ENCODE assay signal across 28 cellular contexts in the genomic region with DNA sequence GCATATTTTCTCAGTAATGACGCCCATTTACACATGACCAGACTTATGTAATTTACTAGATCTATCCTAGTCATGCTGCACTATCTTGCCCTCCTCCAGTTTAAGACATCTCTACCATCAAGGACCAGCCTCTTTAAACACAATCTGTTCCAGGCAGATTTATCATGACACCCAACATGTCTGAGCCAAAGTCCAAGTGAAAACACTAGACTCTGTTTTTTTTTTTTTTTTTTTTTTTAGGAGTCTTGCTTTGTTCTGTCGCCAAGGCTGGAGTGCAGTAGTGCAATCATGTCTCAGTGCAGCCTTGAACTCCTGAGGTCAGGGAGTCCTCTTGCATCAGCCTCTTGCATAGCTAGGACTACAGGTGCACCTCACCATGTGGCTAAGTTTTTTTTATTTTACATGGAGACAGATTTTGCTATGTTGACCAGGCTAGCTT.
A peak's percentile ranks its signal among the peaks of the same experiment; 100 is the strongest.
DNase-seq lines count a peak whose midpoint lies in the region; ATAC-seq, FAIRE-seq and TF ChIP-seq lines count a peak whose summit lies in the region.
"Had no signal": no experiment of that assay in that cellular context is flagged by ENCODE, and none has a peak within 500 bp of the region (broad histone marks: within the 10 kb centered on the region; RNA-seq: fewer than 3 reads in every experiment).

No MANE protein-coding gene starts in this region.

- DNase-seq in DMS79 (lab: John Stamatoyannopoulos, UW) (peak; percentile 7), DMS79 treated with DMSO at 0.1 percent for 48 hours (lab: John Stamatoyannopoulos, UW) (no peak), body of pancreas (peak in 1 of 4 donors; percentile 13), right lobe of liver (peak; percentile 23 to 72 (median 69)), small intestine (peak; percentile 67), T-helper 1 cell (no peak), heart left ventricle (no peak), NCI-H146 (lab: John Stamatoyannopoulos, UW) (no peak)
- DNase-seq: activated CD4-positive, alpha-beta T cell treated with anti-CD3 and anti-CD28 coated beads for 4 hours; activated CD8-positive, alpha-beta memory T cell treated with anti-CD3 and anti-CD28 coated beads for 24 hours; activated gamma-delta T cell treated with Interleukin-2 at 50 U/mL for 16 hours; activated T-cell treated with anti-CD3 and anti-CD28 coated beads, Interleukin-2, amount 50 U/mL, for 24 hours; AML-193; CD4-positive, alpha-beta T cell; foreskin keratinocyte; heart right ventricle; KBM-7; MM.1S; nucleus accumbens; retina; stimulated activated CD4-positive, alpha-beta T cell treated with anti-CD3 and anti-CD28 coated beads, Interleukin-1b, Interleukin-23, amount 100 ng/mL, for 48 hours; stimulated activated CD8-positive, alpha-beta memory T cell treated with anti-CD3 and anti-CD28 coated beads, Interleukin-4, amount 100 ng/mL, for 48 hours; T-helper 2 cell; tibial artery had no signal

- H3K9me3 ChIP-seq in body of pancreas (no peaks in the 10 kb centered on the region), right lobe of liver (no peaks in the 10 kb centered on the region), small intestine (ENCODE audit: control insufficient read depth, low read depth) (no peaks in the 10 kb centered on the region), heart left ventricle (no peaks in the 10 kb centered on the region)
- H3K9me3 ChIP-seq: heart right ventricle, tibial artery had no signal

- H3K4me1 ChIP-seq in body of pancreas: peaks cover 30% of the 10 kb centered on the region
- peaks cover 0 to 64% (median 19%) of the 10 kb centered on the region in 4 donors for H3K4me1 ChIP-seq in right lobe of liver
- H3K4me1 ChIP-seq in small intestine (ENCODE audit: control insufficient read depth in 2 of 2, insufficient read depth in 1 of 2, low read depth in 1 of 2, low read length in 1 of 2): peaks cover 0 to 7% of the 10 kb centered on the region in 2 donors
- H3K4me1 ChIP-seq in heart left ventricle: no peaks in the 10 kb centered on the region
- H3K4me1 ChIP-seq: heart right ventricle, tibial artery had no signal

- TF ChIP-seq POLR2A in body of pancreas (IDR thresholded peaks at IDR 0.05) (no peak), right lobe of liver (IDR thresholded peaks at IDR 0.05) (no peak), heart left ventricle (IDR thresholded peaks at IDR 0.05) (no peak)

- TF ChIP-seq CTCF in body of pancreas (IDR thresholded peaks at IDR 0.05) (no peak), right lobe of liver (IDR thresholded peaks at IDR 0.05) (no peak), heart left ventricle (IDR thresholded peaks at IDR 0.05) (no peak)

- H3K27me3 ChIP-seq in body of pancreas (no peaks in the 10 kb centered on the region), right lobe of liver (no peaks in the 10 kb centered on the region), small intestine (ENCODE audit: control insufficient read depth in 2 of 2, insufficient read depth in 2 of 2, low read length in 2 of 2) (no peaks in the 10 kb centered on the region), heart left ventricle (no peaks in the 10 kb centered on the region)
- H3K27me3 ChIP-seq: foreskin keratinocyte, heart right ventricle, tibial artery had no signal

- no peaks in the 10 kb centered on the region for H3K36me3 ChIP-seq in body of pancreas (replicated peaks in 1 of 2; ENCODE audit: insufficient read depth in 1 of 2, low read depth in 2 of 2)
- H3K36me3 ChIP-seq in right lobe of liver: no peaks in the 10 kb centered on the region
- no peaks in the 10 kb centered on the region for H3K36me3 ChIP-seq in small intestine (ENCODE audit: control insufficient read depth in 2 of 2, insufficient read depth in 2 of 2, low read length in 2 of 2)
- no peaks in the 10 kb centered on the region for H3K36me3 ChIP-seq in heart left ventricle
- H3K36me3 ChIP-seq: heart right ventricle, tibial artery had no signal

- H3K27ac ChIP-seq in body of pancreas: no peak overlapping the region
- H3K27ac ChIP-seq in right lobe of liver: peak overlapping the region; percentile 30 to 88 (median 45)
- no peak overlapping the region for H3K27ac ChIP-seq in small intestine (ENCODE audit: low read depth in 1 of 2, low read length in 1 of 2)
- no peak overlapping the region for H3K27ac ChIP-seq in heart left ventricle
- H3K27ac ChIP-seq: foreskin keratinocyte, heart right ventricle, RWPE1, SK-N-MC, tibial artery had no signal

- intact Hi-C loops in body of pancreas (cut with DNase I): no loop called here
- intact Hi-C loops in right lobe of liver (cut with DNase I): no loop called here
- intact Hi-C loops in heart left ventricle (cut with DNase I): no loop called here

- FAIRE-seq in small intestine (lab: Jason Lieb, UNC): no peak
- FAIRE-seq: G401.6 had no signal

- ATAC-seq in body of pancreas (peak; percentile 24), right lobe of liver (peak; percentile 43 to 80 (median 52)), heart left ventricle (no peak)
- ATAC-seq: foreskin keratinocyte, heart right ventricle had no signal

- no peak overlapping the region for H3K4me3 ChIP-seq in body of pancreas
- H3K4me3 ChIP-seq in right lobe of liver: no peak overlapping the region
- H3K4me3 ChIP-seq in small intestine (ENCODE audit: low read depth in 1 of 2, low read length in 2 of 2): no peak overlapping the region
- no peak overlapping the region for H3K4me3 ChIP-seq in heart left ventricle
- H3K4me3 ChIP-seq: heart right ventricle, SK-N-MC, smooth muscle cell, tibial artery had no signal

- WGBS in body of pancreas, 2 donors: 53 to 62% methylated on average over 2 of the region's 2 CpGs
- WGBS in right lobe of liver (ENCODE audit: insufficient coverage, low coverage, low lambda C conversion rate, missing lambda C conversion rate): 35% methylated on average over 2 of the region's 2 CpGs
- WGBS in small intestine, 3 donors: 15 to 50% (median 37%) methylated on average over 2 of the region's 2 CpGs
- 92 to 95% (median 94%) methylated on average over 2 of the region's 2 CpGs for WGBS in heart left ventricle, 4 donors

Comparison
In these comparisons a context has a peak if more than half of its experiments do, and no peak if none do; other contexts are left out.
1. DNase-seq: peak in DMS79 (single experiment), right lobe of liver (3 of 3) and small intestine (single experiment); none in DMS79 treated with DMSO at 0.1 percent for 48 hours (single experiment), T-helper 1 cell (0 of 5), heart left ventricle (0 of 5) and NCI-H146 (single experiment).
2. ATAC-seq: peak in body of pancreas (single experiment) and right lobe of liver (4 of 4); none in heart left ventricle (0 of 4).
3. H3K27ac ChIP-seq: peak in right lobe of liver (3 of 3); none in body of pancreas (0 of 4), small intestine (0 of 2) and heart left ventricle (0 of 12).